Comparison of ENCODE assay signal across 17 cellular contexts in the genomic region with DNA sequence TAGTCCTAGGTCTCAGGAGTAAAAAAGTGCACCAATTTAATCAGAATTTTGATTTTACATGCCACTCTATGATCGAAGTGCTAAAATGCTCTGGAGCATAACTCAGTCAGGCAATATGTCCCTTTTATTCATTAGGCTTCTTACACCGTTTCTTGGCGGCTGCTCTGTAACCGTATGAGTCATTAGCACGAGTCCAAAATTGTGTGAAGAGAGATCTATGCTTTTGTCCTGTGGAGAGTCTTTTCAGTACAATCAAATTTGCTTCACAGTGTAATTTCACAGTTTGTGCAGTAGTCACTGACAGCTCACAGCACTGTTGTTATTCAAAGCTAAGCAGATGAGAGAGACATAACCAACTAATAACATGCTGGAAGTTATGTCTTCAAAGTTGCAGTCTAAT.
DNase-seq lines count a peak whose midpoint lies in the region; ATAC-seq and TF ChIP-seq lines count a peak whose summit lies in the region.
"Had no signal": no experiment of that assay in that cellular context is flagged by ENCODE, and none has a peak within 500 bp of the region (broad histone marks: within the 10 kb centered on the region; RNA-seq: fewer than 3 reads in every experiment).

No MANE protein-coding gene starts in this region.

- CTCF ChIA-PET in MCF 10A (lab: Yijun Ruan, JAX): interaction anchor here (0.6 to 2.6 kb wide), 3 partner anchors 26 to 1382 kb away, joined by 3 to 7 read pairs (median 4); no protein-coding TSS in a partner anchor

- H3K4me1 ChIP-seq in breast epithelium: no peaks in the 10 kb centered on the region
- no peaks in the 10 kb centered on the region for H3K4me1 ChIP-seq in gastroesophageal sphincter
- H3K4me1 ChIP-seq: A549 had no signal

- no peak overlapping the region for H3K27ac Mint-ChIP-seq in MCF 10A (ENCODE audit: low read depth, unreplicated experiment)
- H3K27ac Mint-ChIP-seq in endothelial cell (ENCODE audit: unreplicated experiment): no peak overlapping the region
- H3K27ac Mint-ChIP-seq: activated T-helper 2 cell treated with anti-CD3 and anti-CD28 coated beads, Interferon-gamma antibody, Interleukin-2, Interleukin-4, amounts not matched to agents 10 μg/mL and 5 μg/mL and 100 μg/mL, durations not matched to agents 14 hours and 24 hours and 36 hours; nephron had no signal

- H3K4me1 Mint-ChIP-seq in MCF 10A (ENCODE audit: insufficient read depth, unreplicated experiment) (peaks cover 5% of the 10 kb centered on the region), endothelial cell (ENCODE audit: unreplicated experiment) (no peaks in the 10 kb centered on the region)
- H3K4me1 Mint-ChIP-seq: nephron had no signal

- H3K27ac ChIP-seq in breast epithelium: no peak overlapping the region
- no peak overlapping the region for H3K27ac ChIP-seq in gastroesophageal sphincter
- H3K27ac ChIP-seq: A549 had no signal

- no peak overlapping the region for H3K4me3 ChIP-seq in breast epithelium
- H3K4me3 ChIP-seq in gastroesophageal sphincter: no peak overlapping the region
- H3K4me3 ChIP-seq: A549 had no signal

- H3K27me3 Mint-ChIP-seq in MCF 10A (ENCODE audit: insufficient read depth, unreplicated experiment) (peaks cover 22% of the 10 kb centered on the region), endothelial cell (ENCODE audit: unreplicated experiment) (no peaks in the 10 kb centered on the region)

- no peak overlapping the region for H3K4me3 Mint-ChIP-seq in MCF 10A (ENCODE audit: unreplicated experiment)
- no peak overlapping the region for H3K4me3 Mint-ChIP-seq in endothelial cell (ENCODE audit: unreplicated experiment)
- H3K4me3 Mint-ChIP-seq: nephron had no signal

- H3K36me3 ChIP-seq in breast epithelium: no peaks in the 10 kb centered on the region
- H3K36me3 ChIP-seq in gastroesophageal sphincter: no peaks in the 10 kb centered on the region

- intact Hi-C loops in MCF 10A (cut with micrococcal nuclease): no loop called here
- intact Hi-C loops in breast epithelium (cut with DNase I; ENCODE audit: low total_unique reads): no loop called here
- intact Hi-C loops in left cardiac atrium (cut with DNase I): no loop called here

- H3K36me3 Mint-ChIP-seq in MCF 10A (ENCODE audit: insufficient read depth, unreplicated experiment) (no peaks in the 10 kb centered on the region), endothelial cell (ENCODE audit: low read depth, unreplicated experiment) (no peaks in the 10 kb centered on the region)

- TF ChIP-seq EP300 in gastroesophageal sphincter (IDR thresholded peaks at IDR 0.05): no peak

- H3K9me3 Mint-ChIP-seq in MCF 10A (ENCODE audit: unreplicated experiment): no peaks in the 10 kb centered on the region
- H3K9me3 Mint-ChIP-seq in endothelial cell (ENCODE audit: unreplicated experiment): no peaks in the 10 kb centered on the region
- H3K9me3 Mint-ChIP-seq: activated T-helper 2 cell treated with anti-CD3 and anti-CD28 coated beads, Interferon-gamma antibody, Interleukin-2, Interleukin-4, amounts not matched to agents 10 μg/mL and 5 μg/mL and 100 μg/mL, durations not matched to agents 14 hours and 24 hours and 36 hours; nephron had no signal

- no TSS peak for BruUV-seq in MCF 10A (replicated peaks; lab: Mats Ljungman, UMichigan)

- DNase-seq in MCF 10A (ENCODE audit: unreplicated experiment) (peak; percentile 47), breast epithelium (ENCODE audit: low spot score in 2 of 2) (no peak), astrocyte of the hippocampus (ENCODE audit: low read depth, low spot score) (peak; percentile 79), inferior parietal cortex (ENCODE audit: extremely low spot score) (peak; percentile 51), endothelial cell (ENCODE audit: low spot score) (no peak), left cardiac atrium (no peak)
- no peak for DNase-seq in activated CD4-positive, alpha-beta T cell treated with anti-CD3 and anti-CD28 coated beads, Interleukin-2, amount 50 U/mL, for 48 hours
- DNase-seq: DMS153, IMR-90, MV-4-11, NCI-H2029 treated with DMSO at 0.1 percent for 48 hours, NCI-H524 treated with DMSO at 0.1 percent for 48 hours, SW 1271 had no signal

- WGBS in gastroesophageal sphincter (ENCODE audit: low coverage in 1 of 2), 2 donors: 33 to 62% methylated on average over 5 of the region's 5 CpGs

- TF ChIP-seq CTCF in MCF 10A (IDR thresholded peaks at IDR 0.05; ENCODE audit: unreplicated experiment) (no peak), breast epithelium (IDR thresholded peaks at IDR 0.05) (no peak), gastroesophageal sphincter (IDR thresholded peaks at IDR 0.05) (no peak), endothelial cell (IDR thresholded peaks at IDR 0.05; ENCODE audit: unreplicated experiment) (no peak)

- TF ChIP-seq POLR2A in breast epithelium (IDR thresholded peaks at IDR 0.05): no peak
- TF ChIP-seq POLR2A in gastroesophageal sphincter (IDR thresholded peaks at IDR 0.05): no peak

- ATAC-seq in gastroesophageal sphincter (no peak), left cardiac atrium (no peak)
- ATAC-seq: A549 had no signal

- H3K27me3 ChIP-seq in breast epithelium (no peaks in the 10 kb centered on the region), gastroesophageal sphincter (no peaks in the 10 kb centered on the region)

- H3K9me3 ChIP-seq in breast epithelium (no peaks in the 10 kb centered on the region), gastroesophageal sphincter (no peaks in the 10 kb centered on the region)
- H3K9me3 ChIP-seq: A549 had no signal

- POLR2A ChIA-PET in MCF 10A (lab: Yijun Ruan, JAX): no interaction called here

Comparison
In these comparisons a context has a peak if more than half of its experiments do, and no peak if none do; other contexts are left out.
1. DNase-seq: peak in MCF 10A (single experiment), astrocyte of the hippocampus (single experiment) and inferior parietal cortex (single experiment); none in breast epithelium (0 of 2), endothelial cell (single experiment), activated CD4-positive, alpha-beta T cell treated with anti-CD3 and anti-CD28 coated beads, Interleukin-2, amount 50 U/mL, for 48 hours (0 of 2) and left cardiac atrium (single experiment).